Comparison of ENCODE assay signal across 8 cellular contexts in the genomic region with DNA sequence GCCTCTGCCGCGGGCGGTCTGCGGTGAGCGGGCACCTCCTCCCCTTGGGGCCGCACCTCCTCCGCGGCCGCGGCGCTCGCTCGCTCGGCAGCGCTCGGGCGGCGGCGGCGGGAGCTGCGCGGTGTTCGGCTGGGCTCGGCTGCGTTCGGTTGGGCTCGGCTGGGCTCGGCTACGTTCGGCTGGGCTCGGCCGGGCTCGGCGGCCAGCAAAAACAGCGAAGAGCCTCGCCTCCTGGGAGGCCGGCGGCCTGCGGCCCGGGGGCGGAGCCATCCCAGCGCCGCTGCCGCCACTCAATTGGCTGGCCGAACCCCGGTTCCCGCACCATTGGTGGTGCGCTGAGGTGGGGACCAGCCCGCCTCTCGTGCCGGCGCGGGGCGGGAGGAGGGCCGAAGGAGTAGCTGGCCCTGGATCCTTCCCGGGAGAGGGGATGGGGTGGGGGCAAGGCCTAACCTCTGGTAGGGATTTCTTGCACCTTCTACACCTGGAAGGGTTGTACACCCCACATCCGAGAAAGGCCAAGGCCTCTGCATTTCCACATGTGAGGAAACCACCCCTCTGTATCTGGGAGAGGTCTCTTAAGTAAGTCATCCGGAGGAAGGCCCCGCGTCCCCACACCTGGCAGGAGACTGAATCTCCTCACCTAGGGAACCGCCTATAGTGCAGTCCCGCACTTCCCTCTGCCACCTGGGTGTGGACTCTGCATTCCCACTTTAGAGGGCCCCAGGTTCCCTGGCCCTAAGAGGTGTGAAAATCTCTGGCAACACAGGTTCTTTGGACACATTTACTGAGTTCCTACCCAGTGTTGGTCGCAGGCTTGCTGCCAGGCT. TPM values are rescaled to one million over a fixed set of nuclear protein-coding genes. Genes with fewer than 3 reads are reported as not detected.
DNase-seq lines count a peak whose midpoint lies in the region; ATAC-seq and TF ChIP-seq lines count a peak whose summit lies in the region.

A gene (minus strand): TSS at position 20 of the 827 bp plus-strand sequence. CDS start 1,295 bp downstream, outside the sequence.

- no TSS peak for BruUV-seq in mammary epithelial cell (replicated peaks; lab: Mats Ljungman, UMichigan)

- H3K27ac Mint-ChIP-seq in WTC11 = no peak within 1 kb of the TSS; the same call in 1 of the 2 replicates

- H3K79me2 ChIP-seq in mammary epithelial cell (ENCODE audit: insufficient read depth, low read length) = no peaks in the 10 kb centered on the region

- peak within 1 kb of the TSS; percentile 17 for H3K9ac ChIP-seq in mammary epithelial cell (ENCODE audit: insufficient read depth, low read length)

- no peaks in the 10 kb centered on the region for H3K36me3 ChIP-seq in mammary epithelial cell (ENCODE audit: insufficient read depth, low read length)

- ATAC-seq in HG03066 (IDR thresholded peaks at IDR 0.05; ENCODE audit: low read depth, unreplicated experiment) (peak; percentile 89), WTC11 (peak; percentile 97)

- H3K4me1 ChIP-seq in mammary epithelial cell (ENCODE audit: insufficient read depth, low read length) = peaks cover 9% of the 10 kb centered on the region

- H3K27me3 Mint-ChIP-seq in WTC11 (ENCODE audit: low read depth) = peaks cover 44% of the 10 kb centered on the region

- TF ChIP-seq CTCF in WTC11 (IDR thresholded peaks at IDR 0.05) (no peak), mammary epithelial cell (conservative IDR thresholded peaks at IDR 0.05 in 1 of 2, IDR thresholded peaks at IDR 0.05 in 1 of 2; ENCODE audit: extremely low read depth in 1 of 2, insufficient read depth in 1 of 2, low read depth in 1 of 2, low read length in 2 of 2) (no peak)

- no peaks in the 10 kb centered on the region for H3K27me3 ChIP-seq in mammary epithelial cell (ENCODE audit: insufficient read depth, low read length)

- dilution Hi-C loops in mammary epithelial cell (cut with HindIII; ENCODE audit: low sequenced_read_pairs) = no loop called here

- H3K36me3 Mint-ChIP-seq in WTC11 = no peaks in the 10 kb centered on the region

- H3K4me3 Mint-ChIP-seq in WTC11 = peak within 1 kb of the TSS; percentile 86

- intact Hi-C loops in mammary epithelial cell (cut with micrococcal nuclease) = no loop called here

- no peaks in the 10 kb centered on the region for H4K20me1 ChIP-seq in mammary epithelial cell (ENCODE audit: insufficient read depth, low read length)

- no peaks in the 10 kb centered on the region for H3K9me3 ChIP-seq in mammary epithelial cell (replicated peaks; ENCODE audit: insufficient read depth, low read length)

- in situ Hi-C loops in mammary epithelial cell (cut with MboI; ENCODE audit: low sequenced_read_pairs in 2 of 2) = no loop called here

- H3K4me2 ChIP-seq in mammary epithelial cell (ENCODE audit: insufficient read depth, low read depth, low read length) = peak within 1 kb of the TSS; percentile 86

- peak; percentile 45 for DNase-seq in NK-92 treated with Interleukin-12 subunit alpha and Interleukin-12 subunit beta, amount 100 ng/mL, for 24 hours (lab: John Stamatoyannopoulos, UW)
- DNase-seq in NK-92 (lab: John Stamatoyannopoulos, UW; ENCODE audit: unreplicated experiment) (no peak), NCI-H2171 treated with DMSO at 0.1 percent for 48 hours (lab: John Stamatoyannopoulos, UW) (peak; percentile 77), WTC11 (ENCODE audit: low spot score) (peak; percentile 94), mammary epithelial cell (peak; percentile 88), iPS-NIHi7 (ENCODE audit: extremely low spot score) (peak; percentile 100)

- CTCF ChIA-PET in WTC11 (lab: Charles Lee) (interaction anchor here (0.6 to 3.0 kb wide), 14 partner anchors 10 to 191 kb away, joined by 3 to 17 read pairs (median 4); no protein-coding TSS in a partner anchor), mammary epithelial cell (lab: Charles Lee; ENCODE audit: low non-redundant PET) (no interaction called here)

- peak within 1 kb of the TSS; percentile 87 for H2AFZ ChIP-seq in mammary epithelial cell (ENCODE audit: low read depth, low read length)

- peaks cover 20% of the 10 kb centered on the region for H3K4me1 Mint-ChIP-seq in WTC11

- peak within 1 kb of the TSS; percentile 32 to 43 (median 37) for H3K4me3 ChIP-seq in mammary epithelial cell (replicated peaks in 1 of 3; ENCODE audit: insufficient read depth in 1 of 3, low read depth in 2 of 3, low read length in 3 of 3)
- H3K4me3 ChIP-seq in skin epidermis = peak within 1 kb of the TSS; percentile 17 to 47 (median 33)

- POLR2A ChIA-PET in WTC11 (lab: Charles Lee) = interaction anchor here (0.6 kb wide), 1 partner anchor 74 kb away, joined by 3 read pairs; no protein-coding TSS in a partner anchor

- 25% methylated on average over 6 of the region's 63 CpGs for whole genome bisulfite sequencing in mammary epithelial cell (ENCODE audit: low coverage, missing lambda C conversion rate)

- H3K27ac ChIP-seq in mammary epithelial cell (ENCODE audit: insufficient read depth, low read depth, low read length) (no peak within 1 kb of the TSS), skin epidermis (peak within 1 kb of the TSS in 2 of 21 experiments; percentile 52 to 60)

- no peaks in the 10 kb centered on the region for H3K9me3 Mint-ChIP-seq in WTC11

TF ChIP-seq in WTC11, 78 proteins besides CTCF, POLR2A, EP300 and RAD21:
- peak; percentile 48; the same call in 1 of the 2 replicates for TF ChIP-seq NFYB (CRISPR knock-in tag; conservative IDR thresholded peaks at IDR 0.05; ENCODE audit: low read depth)
- TF ChIP-seq, protein P1, sequence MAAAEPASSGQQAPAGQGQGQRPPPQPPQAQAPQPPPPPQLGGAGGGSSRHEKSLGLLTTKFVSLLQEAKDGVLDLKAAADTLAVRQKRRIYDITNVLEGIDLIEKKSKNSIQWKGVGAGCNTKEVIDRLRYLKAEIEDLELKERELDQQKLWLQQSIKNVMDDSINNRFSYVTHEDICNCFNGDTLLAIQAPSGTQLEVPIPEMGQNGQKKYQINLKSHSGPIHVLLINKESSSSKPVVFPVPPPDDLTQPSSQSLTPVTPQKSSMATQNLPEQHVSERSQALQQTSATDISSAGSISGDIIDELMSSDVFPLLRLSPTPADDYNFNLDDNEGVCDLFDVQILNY (CRISPR knock-in tag; IDR thresholded peaks at IDR 0.05) = 0 out of 2 replicates have a peak, but pooled peaks have one; percentile 47
- TF ChIP-seq, protein P2, sequence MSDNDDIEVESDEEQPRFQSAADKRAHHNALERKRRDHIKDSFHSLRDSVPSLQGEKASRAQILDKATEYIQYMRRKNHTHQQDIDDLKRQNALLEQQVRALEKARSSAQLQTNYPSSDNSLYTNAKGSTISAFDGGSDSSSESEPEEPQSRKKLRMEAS (CRISPR knock-in tag; IDR thresholded peaks at IDR 0.05) = peak; percentile 70
- TF ChIP-seq, protein P3, sequence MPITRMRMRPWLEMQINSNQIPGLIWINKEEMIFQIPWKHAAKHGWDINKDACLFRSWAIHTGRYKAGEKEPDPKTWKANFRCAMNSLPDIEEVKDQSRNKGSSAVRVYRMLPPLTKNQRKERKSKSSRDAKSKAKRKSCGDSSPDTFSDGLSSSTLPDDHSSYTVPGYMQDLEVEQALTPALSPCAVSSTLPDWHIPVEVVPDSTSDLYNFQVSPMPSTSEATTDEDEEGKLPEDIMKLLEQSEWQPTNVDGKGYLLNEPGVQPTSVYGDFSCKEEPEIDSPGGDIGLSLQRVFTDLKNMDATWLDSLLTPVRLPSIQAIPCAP (CRISPR knock-in tag; IDR thresholded peaks at IDR 0.05) = no peak
- TF ChIP-seq, protein P4, sequence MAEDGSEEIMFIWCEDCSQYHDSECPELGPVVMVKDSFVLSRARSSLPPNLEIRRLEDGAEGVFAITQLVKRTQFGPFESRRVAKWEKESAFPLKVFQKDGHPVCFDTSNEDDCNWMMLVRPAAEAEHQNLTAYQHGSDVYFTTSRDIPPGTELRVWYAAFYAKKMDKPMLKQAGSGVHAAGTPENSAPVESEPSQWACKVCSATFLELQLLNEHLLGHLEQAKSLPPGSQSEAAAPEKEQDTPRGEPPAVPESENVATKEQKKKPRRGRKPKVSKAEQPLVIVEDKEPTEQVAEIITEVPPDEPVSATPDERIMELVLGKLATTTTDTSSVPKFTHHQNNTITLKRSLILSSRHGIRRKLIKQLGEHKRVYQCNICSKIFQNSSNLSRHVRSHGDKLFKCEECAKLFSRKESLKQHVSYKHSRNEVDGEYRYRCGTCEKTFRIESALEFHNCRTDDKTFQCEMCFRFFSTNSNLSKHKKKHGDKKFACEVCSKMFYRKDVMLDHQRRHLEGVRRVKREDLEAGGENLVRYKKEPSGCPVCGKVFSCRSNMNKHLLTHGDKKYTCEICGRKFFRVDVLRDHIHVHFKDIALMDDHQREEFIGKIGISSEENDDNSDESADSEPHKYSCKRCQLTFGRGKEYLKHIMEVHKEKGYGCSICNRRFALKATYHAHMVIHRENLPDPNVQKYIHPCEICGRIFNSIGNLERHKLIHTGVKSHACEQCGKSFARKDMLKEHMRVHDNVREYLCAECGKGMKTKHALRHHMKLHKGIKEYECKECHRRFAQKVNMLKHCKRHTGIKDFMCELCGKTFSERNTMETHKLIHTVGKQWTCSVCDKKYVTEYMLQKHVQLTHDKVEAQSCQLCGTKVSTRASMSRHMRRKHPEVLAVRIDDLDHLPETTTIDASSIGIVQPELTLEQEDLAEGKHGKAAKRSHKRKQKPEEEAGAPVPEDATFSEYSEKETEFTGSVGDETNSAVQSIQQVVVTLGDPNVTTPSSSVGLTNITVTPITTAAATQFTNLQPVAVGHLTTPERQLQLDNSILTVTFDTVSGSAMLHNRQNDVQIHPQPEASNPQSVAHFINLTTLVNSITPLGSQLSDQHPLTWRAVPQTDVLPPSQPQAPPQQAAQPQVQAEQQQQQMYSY (CRISPR knock-in tag; IDR thresholded peaks at IDR 0.05) = peak; percentile 73

RNA-seq across cellular contexts. Expression of the gene that starts here (rescaled TPM):
- total RNA-seq in WTC11 (2021) = 26.9 to 28.3 TPM (median 27.9 TPM) in 3 replicates
- total RNA-seq in mammary epithelial cell = under 1 TPM in 1 of 2 donors, not detected in 1; 0.28 TPM
- polyA plus RNA-seq in mammary epithelial cell = 0.44 TPM
- polyA minus RNA-seq in mammary epithelial cell = not detected

Comparison
In these comparisons a context has a peak if more than half of its experiments do, and no peak if none do; other contexts are left out.
1. RNA of the gene that starts here (total RNA-seq): 26.9 to 28.3 TPM in WTC11; 0.28 TPM in mammary epithelial cell; every median in the first group is over 10 times any median in the second.
2. Peak in DNase-seq, H3K4me3 ChIP-seq, H3K9ac ChIP-seq and H3K4me2 ChIP-seq in mammary epithelial cell; RNA of the gene not detected or under 1 TPM.